In the genomic region with DNA sequence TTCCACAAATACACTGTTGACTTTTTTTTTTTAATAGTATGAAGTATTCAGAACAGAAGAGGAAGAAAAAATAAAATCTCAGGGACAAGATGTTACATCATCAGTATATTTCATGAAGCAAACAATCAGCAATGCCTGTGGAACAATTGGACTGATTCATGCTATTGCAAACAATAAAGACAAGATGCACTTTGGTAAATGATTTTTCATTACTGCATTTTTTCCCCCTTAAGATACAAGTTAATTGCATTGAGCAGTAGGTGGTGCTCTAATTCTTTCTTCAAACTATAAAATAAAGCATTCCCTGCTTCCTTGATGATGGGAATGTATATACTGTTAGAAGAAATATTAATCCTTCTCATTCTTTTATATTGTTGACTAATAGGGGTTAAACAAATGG, we compare ENCODE assay signal across 11 cellular contexts. TPM values are rescaled to one million over a fixed set of nuclear protein-coding genes. Genes with fewer than 3 reads are reported as not detected.
DNase-seq lines count a peak whose midpoint lies in the region; ATAC-seq, FAIRE-seq and TF ChIP-seq lines count a peak whose summit lies in the region.
"Had no signal": no experiment of that assay in that cellular context is flagged by ENCODE, and none has a peak within 500 bp of the region (broad histone marks: within the 10 kb centered on the region; RNA-seq: fewer than 3 reads in every experiment).

No MANE protein-coding gene starts in this region.

- H3K4me1 Mint-ChIP-seq in nephron = no peaks in the 10 kb centered on the region
- no peaks in the 10 kb centered on the region for H3K4me1 Mint-ChIP-seq in activated T-helper 1 cell treated with anti-CD3 and anti-CD28 coated beads, Interleukin-12 subunit alpha, Interleukin-12 subunit beta, Interleukin-2, Interleukin-4 antibody, amounts not matched to agents 30 ng/mL and 10 ng/mL and 1 ng/mL, durations not matched to agents 14 hours and 24 hours and 36 hours (ENCODE audit: low read depth)

- H4K20me1 ChIP-seq in mammary epithelial cell (ENCODE audit: insufficient read depth, low read length) = no peaks in the 10 kb centered on the region

- in situ Hi-C loops in mammary epithelial cell (cut with MboI; ENCODE audit: low sequenced_read_pairs in 2 of 2) = no loop called here

- peaks cover 17% of the 10 kb centered on the region for H3K4me1 ChIP-seq in mammary epithelial cell (ENCODE audit: insufficient read depth, low read length)
- H3K4me1 ChIP-seq: transverse colon had no signal

- peaks cover 43% of the 10 kb centered on the region for H3K36me3 ChIP-seq in mammary epithelial cell (ENCODE audit: insufficient read depth, low read length)

- no peak overlapping the region for H3K27ac ChIP-seq in mammary epithelial cell (ENCODE audit: insufficient read depth, low read depth, low read length)
- H3K27ac ChIP-seq: skin epidermis, transverse colon had no signal

- CTCF ChIA-PET in mammary epithelial cell (lab: Charles Lee; ENCODE audit: low non-redundant PET) = no interaction called here

- DNase-seq in Kasumi-1 (lab: John Stamatoyannopoulos, UW) = peak; percentile 24 to 50
- DNase-seq in mammary epithelial cell = peak; percentile 35
- no peak for DNase-seq in left lobe of liver (ENCODE audit: low spot score)
- DNase-seq in activated T-helper 1 cell treated with anti-CD3 and anti-CD28 coated beads, Interleukin-12 subunit alpha, Interleukin-12 subunit beta, Interleukin-2, Interleukin-4 antibody, amounts not matched to agents 30 ng/mL and 10 ng/mL and 1 ng/mL, durations not matched to agents 14 hours and 24 hours and 36 hours (ENCODE audit: low spot score) = no peak
- no peak for DNase-seq in NCI-H1048 (lab: John Stamatoyannopoulos, UW)
- DNase-seq: KG1, transverse colon had no signal

- intact Hi-C loops in mammary epithelial cell (cut with micrococcal nuclease) = loop anchor here (2.0 to 5.0 kb wide), 3 partner anchors 106 to 310 kb away; no protein-coding TSS in a partner anchor
- intact Hi-C loops in activated T-helper 1 cell treated with anti-CD3 and anti-CD28 coated beads, Interleukin-12 subunit alpha, Interleukin-12 subunit beta, Interleukin-2, Interleukin-4 antibody, amounts not matched to agents 30 ng/mL and 10 ng/mL and 1 ng/mL, durations not matched to agents 14 hours and 24 hours and 36 hours (cut with micrococcal nuclease) = no loop called here

- no peak overlapping the region for H3K4me2 ChIP-seq in mammary epithelial cell (ENCODE audit: insufficient read depth, low read depth, low read length)

- H2AFZ ChIP-seq in mammary epithelial cell (ENCODE audit: low read depth, low read length) = no peak overlapping the region

- no peaks in the 10 kb centered on the region for H3K27me3 ChIP-seq in mammary epithelial cell (ENCODE audit: insufficient read depth, low read length)
- H3K27me3 ChIP-seq: transverse colon had no signal

- no peak overlapping the region for H3K4me3 ChIP-seq in mammary epithelial cell (replicated peaks in 1 of 3; ENCODE audit: insufficient read depth in 1 of 3, low read depth in 2 of 3, low read length in 3 of 3)
- H3K4me3 ChIP-seq: skin epidermis, transverse colon had no signal

- peak; percentile 86 for FAIRE-seq in G401.6 (lab: Jason Lieb, UNC)

- TF ChIP-seq CTCF in mammary epithelial cell (conservative IDR thresholded peaks at IDR 0.05 in 1 of 2, IDR thresholded peaks at IDR 0.05 in 1 of 2; ENCODE audit: extremely low read depth in 1 of 2, insufficient read depth in 1 of 2, low read depth in 1 of 2, low read length in 2 of 2) = peak; percentile 25 to 44
- peak; percentile 38 to 51 (median 42) for TF ChIP-seq CTCF in nephron (IDR thresholded peaks at IDR 0.05; ENCODE audit: unreplicated experiment in 3 of 3)

- no peaks in the 10 kb centered on the region for H3K27me3 Mint-ChIP-seq in nephron (ENCODE audit: low read depth)
- no peaks in the 10 kb centered on the region for H3K27me3 Mint-ChIP-seq in activated T-helper 1 cell treated with anti-CD3 and anti-CD28 coated beads, Interleukin-12 subunit alpha, Interleukin-12 subunit beta, Interleukin-2, Interleukin-4 antibody, amounts not matched to agents 30 ng/mL and 10 ng/mL and 1 ng/mL, durations not matched to agents 14 hours and 24 hours and 36 hours (ENCODE audit: insufficient read depth)

- H3K9ac ChIP-seq in mammary epithelial cell (ENCODE audit: insufficient read depth, low read length) = no peak overlapping the region

- dilution Hi-C loops in mammary epithelial cell (cut with HindIII; ENCODE audit: low sequenced_read_pairs) = no loop called here

- H3K36me3 Mint-ChIP-seq in nephron (ENCODE audit: low read depth) = peaks cover 21% of the 10 kb centered on the region
- peaks cover 26% of the 10 kb centered on the region for H3K36me3 Mint-ChIP-seq in activated T-helper 1 cell treated with anti-CD3 and anti-CD28 coated beads, Interleukin-12 subunit alpha, Interleukin-12 subunit beta, Interleukin-2, Interleukin-4 antibody, amounts not matched to agents 30 ng/mL and 10 ng/mL and 1 ng/mL, durations not matched to agents 14 hours and 24 hours and 36 hours (ENCODE audit: low read depth)

- no peak overlapping the region for H3K27ac Mint-ChIP-seq in nephron
- H3K27ac Mint-ChIP-seq in activated T-helper 1 cell treated with anti-CD3 and anti-CD28 coated beads, Interleukin-12 subunit alpha, Interleukin-12 subunit beta, Interleukin-2, Interleukin-4 antibody, amounts not matched to agents 30 ng/mL and 10 ng/mL and 1 ng/mL, durations not matched to agents 14 hours and 24 hours and 36 hours = no peak overlapping the region

- no TSS peak for BruUV-seq in mammary epithelial cell (replicated peaks; lab: Mats Ljungman, UMichigan)

- peaks cover 10% of the 10 kb centered on the region for H3K79me2 ChIP-seq in mammary epithelial cell (ENCODE audit: insufficient read depth, low read length)

- ATAC-seq in left lobe of liver = no peak
- no peak for ATAC-seq in GM18519 (IDR thresholded peaks at IDR 0.05; ENCODE audit: low FRiP score, unreplicated experiment)

- no peak overlapping the region for H3K4me3 Mint-ChIP-seq in nephron
- H3K4me3 Mint-ChIP-seq in activated T-helper 1 cell treated with anti-CD3 and anti-CD28 coated beads, Interleukin-12 subunit alpha, Interleukin-12 subunit beta, Interleukin-2, Interleukin-4 antibody, amounts not matched to agents 30 ng/mL and 10 ng/mL and 1 ng/mL, durations not matched to agents 14 hours and 24 hours and 36 hours = no peak overlapping the region

- H3K9me3 ChIP-seq in mammary epithelial cell (replicated peaks; ENCODE audit: insufficient read depth, low read length) = no peaks in the 10 kb centered on the region
- H3K9me3 ChIP-seq: transverse colon had no signal

- no peaks in the 10 kb centered on the region for H3K9me3 Mint-ChIP-seq in nephron
- H3K9me3 Mint-ChIP-seq in activated T-helper 1 cell treated with anti-CD3 and anti-CD28 coated beads, Interleukin-12 subunit alpha, Interleukin-12 subunit beta, Interleukin-2, Interleukin-4 antibody, amounts not matched to agents 30 ng/mL and 10 ng/mL and 1 ng/mL, durations not matched to agents 14 hours and 24 hours and 36 hours = no peaks in the 10 kb centered on the region

RNA-seq across cellular contexts. Expression of a gene that starts 17.1 kb away (rescaled TPM):
- total RNA-seq in mammary epithelial cell (10 to 100 TPM; 82.3 to 85.4 TPM), left lobe of liver (15.5 TPM)
- 84.5 TPM for polyA plus RNA-seq in mammary epithelial cell
- 45.0 TPM for polyA minus RNA-seq in mammary epithelial cell
- total RNA-seq in activated T-helper 1 cell treated with anti-CD3 and anti-CD28 coated beads, Interleukin-12 subunit alpha, Interleukin-12 subunit beta, Interleukin-2, Interleukin-4 antibody, amounts not matched to agents 30 ng/mL and 10 ng/mL and 1 ng/mL, durations not matched to agents 14 hours and 24 hours and 36 hours = 38.9 and 46.6 TPM in 2 replicates

RNA-seq across cellular contexts. Expression of a gene that starts 29.0 kb away (rescaled TPM):
- total RNA-seq in mammary epithelial cell (100 to 1,000 TPM in 1 of 2 donors, 10 to 100 TPM in 1; 27.3 to 115 TPM), left lobe of liver (46.7 TPM)
- polyA plus RNA-seq in mammary epithelial cell = 53.0 TPM
- 7.2 TPM for polyA minus RNA-seq in mammary epithelial cell
- 87.1 and 88.7 TPM in 2 replicates for total RNA-seq in activated T-helper 1 cell treated with anti-CD3 and anti-CD28 coated beads, Interleukin-12 subunit alpha, Interleukin-12 subunit beta, Interleukin-2, Interleukin-4 antibody, amounts not matched to agents 30 ng/mL and 10 ng/mL and 1 ng/mL, durations not matched to agents 14 hours and 24 hours and 36 hours

Comparison
In these comparisons a context has a peak if more than half of its experiments do, and no peak if none do; other contexts are left out.
1. DNase-seq: peak in Kasumi-1 (2 of 2) and mammary epithelial cell (single experiment); none in left lobe of liver (single experiment), activated T-helper 1 cell treated with anti-CD3 and anti-CD28 coated beads, Interleukin-12 subunit alpha, Interleukin-12 subunit beta, Interleukin-2, Interleukin-4 antibody, amounts not matched to agents 30 ng/mL and 10 ng/mL and 1 ng/mL, durations not matched to agents 14 hours and 24 hours and 36 hours (single experiment) and NCI-H1048 (single experiment).